13 cellular contexts compared by ENCODE assay signal in genomic region chr9:131348631-131349521, GRCh38. TPM values are rescaled to one million over a fixed set of nuclear protein-coding genes. Genes with fewer than 3 reads are reported as not detected.
A peak's percentile ranks its signal among the peaks of the same experiment; 100 is the strongest.
DNase-seq lines count a peak whose midpoint lies in the region; ATAC-seq and TF ChIP-seq lines count a peak whose summit lies in the region.
"Had no signal": no experiment of that assay in that cellular context is flagged by ENCODE, and none has a peak within 500 bp of the region (broad histone marks: within the 10 kb centered on the region; RNA-seq: fewer than 3 reads in every experiment).

No MANE protein-coding gene starts in this region.

- ATAC-seq in HG02970 (IDR thresholded peaks at IDR 0.05; ENCODE audit: low FRiP score, unreplicated experiment) (no peak), GM18873 (IDR thresholded peaks at IDR 0.05; ENCODE audit: low FRiP score, unreplicated experiment) (no peak)

- no peaks in the 10 kb centered on the region for H3K79me2 ChIP-seq in MM.1S (ENCODE audit: low read length)

- H3K27ac ChIP-seq in MM.1S (ENCODE audit: low read length) (no peak overlapping the region), spleen (no peak overlapping the region)
- H3K27ac ChIP-seq: 22Rv1 had no signal

- H4K20me1 ChIP-seq in MM.1S (ENCODE audit: insufficient read depth, low read length): no peaks in the 10 kb centered on the region

- no peak overlapping the region for H2AFZ ChIP-seq in MM.1S (ENCODE audit: low read length)

- no peak overlapping the region for H3K4me2 ChIP-seq in MM.1S (ENCODE audit: low read depth, low read length)

- H3F3A ChIP-seq in MM.1S (ENCODE audit: insufficient read depth, low read length): no peaks in the 10 kb centered on the region

- H3K4me3 ChIP-seq in MM.1S (ENCODE audit: low read length): no peak overlapping the region
- no peak overlapping the region for H3K4me3 ChIP-seq in choroid plexus epithelial cell (ENCODE audit: low read depth, low read length)
- H3K4me3 ChIP-seq in spleen: no peak overlapping the region

- no peaks in the 10 kb centered on the region for H3K9me3 ChIP-seq in MM.1S (replicated peaks; ENCODE audit: insufficient read depth, low read length)
- no peaks in the 10 kb centered on the region for H3K9me3 ChIP-seq in spleen

- no peaks in the 10 kb centered on the region for H3K9me2 ChIP-seq in MM.1S (replicated peaks; ENCODE audit: insufficient read depth, low read length)

- no peaks in the 10 kb centered on the region for H3K4me1 ChIP-seq in MM.1S (ENCODE audit: low read length)
- peaks cover 8 to 17% (median 10%) of the 10 kb centered on the region in 6 donors for H3K4me1 ChIP-seq in spleen

- TF ChIP-seq CTCF in MM.1S (IDR thresholded peaks at IDR 0.05; ENCODE audit: low read length): 0 out of 2 replicates have a peak, but pooled peaks have one; percentile 19
- peak; percentile 39 for TF ChIP-seq CTCF in choroid plexus epithelial cell (conservative IDR thresholded peaks at IDR 0.05; ENCODE audit: low read depth, low read length)
- TF ChIP-seq CTCF in spleen (IDR thresholded peaks at IDR 0.05 in 8 of 11, conservative IDR thresholded peaks at IDR 0.05 in 3 of 11): no peak

- DNase-seq in DMS 273 (lab: John Stamatoyannopoulos, UW; ENCODE audit: unreplicated experiment) (peak; percentile 27), DMS 273 treated with DMSO at 0.1 percent for 48 hours (lab: John Stamatoyannopoulos, UW) (no peak), MM.1S (no peak), choroid plexus epithelial cell (ENCODE audit: low read depth) (no peak), spleen (peak; percentile 36), ecto neural progenitor cell (ENCODE audit: low spot score) (no peak)
- DNase-seq: activated CD8-positive, alpha-beta T cell treated with anti-CD3 and anti-CD28 coated beads for 36 hours; stimulated activated naive CD8-positive, alpha-beta T cell treated with anti-CD3 and anti-CD28 coated beads, Interleukin-15, Interleukin-2, amounts not matched to agents 100 U/mL and 50 U/mL, for 24 hours had no signal

- intact Hi-C loops in spleen (cut with DNase I; ENCODE audit: low total_unique reads): no loop called here

- no peak overlapping the region for H3K9ac ChIP-seq in MM.1S (ENCODE audit: low read length)

- no peaks in the 10 kb centered on the region for H3K27me3 ChIP-seq in MM.1S (replicated peaks; ENCODE audit: insufficient read depth, low read length)
- peaks cover 0 to 22% (median 0%) of the 10 kb centered on the region in 7 donors for H3K27me3 ChIP-seq in spleen (replicated peaks in 1 of 7)
- H3K27me3 ChIP-seq: dorsolateral prefrontal cortex had no signal

- TF ChIP-seq POLR2A in spleen (IDR thresholded peaks at IDR 0.05): no peak

- no peaks in the 10 kb centered on the region for H3K36me3 ChIP-seq in MM.1S (replicated peaks; ENCODE audit: insufficient read depth, low read length)
- H3K36me3 ChIP-seq in spleen: no peaks in the 10 kb centered on the region

- 74 to 87% (median 82%) methylated on average over 10 of the region's 10 CpGs for WGBS in spleen, 5 donors

RNA-seq across cellular contexts. Expression of gene PRRC2B, which starts 45.0 kb away (rescaled TPM):
- total RNA-seq in spleen: 100 to 1,000 TPM; 136 to 235 (median 186) TPM
- polyA plus RNA-seq in spleen: 10 to 100 TPM; 23.3 to 63.1 (median 31.4) TPM

RNA-seq across cellular contexts. Expression of gene PLPP7, which starts 59.4 kb away (rescaled TPM):
- 1 to 10 TPM; 2.3 to 3.8 (median 3.1) TPM for total RNA-seq in spleen
- polyA plus RNA-seq in spleen: 1 to 10 TPM; 1.1 to 2.1 (median 1.3) TPM
- total RNA-seq: activated T-helper 17 cell treated with anti-CD3 and anti-CD28 coated beads, Interleukin-2, amount 50 U/mL, for 72 hours had no signal

Comparison
In these comparisons a context has a peak if more than half of its experiments do, and no peak if none do; other contexts are left out.
1. DNase-seq: peak in DMS 273 (single experiment) and spleen (single experiment); none in DMS 273 treated with DMSO at 0.1 percent for 48 hours (single experiment), MM.1S (single experiment), choroid plexus epithelial cell (single experiment) and ecto neural progenitor cell (single experiment).
2. CTCF ChIP-seq: peak in MM.1S (single experiment) and choroid plexus epithelial cell (single experiment); none in spleen (0 of 11).